Comparison of ENCODE assay signal across 9 cellular contexts in the genomic region with DNA sequence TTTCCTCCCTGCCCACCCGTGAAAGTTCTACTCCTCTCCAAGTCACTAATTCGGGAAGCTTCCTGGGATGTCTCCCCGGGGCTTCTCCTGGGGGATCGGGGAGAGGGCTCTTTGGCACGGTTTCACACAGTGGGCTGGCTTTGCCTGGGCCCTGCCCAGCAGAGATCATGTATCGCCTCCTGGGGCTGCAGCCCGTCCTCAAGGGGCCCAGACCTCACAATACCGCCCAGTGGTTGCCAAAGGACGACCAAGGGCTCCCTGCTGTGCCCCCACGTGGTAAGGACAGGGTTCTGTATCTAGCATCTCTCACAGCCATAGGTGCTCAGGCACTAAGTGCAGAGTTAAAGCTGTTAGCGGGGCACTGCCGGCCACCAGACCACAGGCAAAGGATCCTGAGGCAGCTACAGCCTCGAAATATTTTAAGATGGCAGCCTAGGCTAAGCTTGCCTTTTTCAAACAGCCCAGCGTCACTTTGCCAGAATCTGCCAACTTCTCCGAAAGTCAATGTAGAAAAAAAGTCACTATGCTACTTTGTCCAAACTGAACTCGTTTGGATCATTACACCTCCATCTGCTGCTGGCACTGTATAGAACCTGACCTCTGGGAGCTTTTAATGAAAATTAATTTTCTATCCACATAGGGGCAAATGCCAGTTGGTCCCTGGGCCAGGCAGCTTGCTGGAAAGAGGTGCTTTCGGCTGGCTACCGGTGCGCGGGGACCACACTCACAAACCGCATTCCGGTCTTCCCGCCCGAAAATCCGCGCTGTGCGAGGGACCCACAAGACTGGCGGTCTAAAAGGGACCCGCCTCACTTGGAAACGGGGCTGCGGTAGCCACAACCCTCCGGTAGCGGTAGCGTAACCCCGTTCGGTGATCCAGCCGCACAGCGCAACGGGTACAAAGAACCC. TPM values are rescaled to one million over a fixed set of nuclear protein-coding genes. Genes with fewer than 3 reads are reported as not detected.
A peak's percentile ranks its signal among the peaks of the same experiment; 100 is the strongest.
DNase-seq lines count a peak whose midpoint lies in the region; ATAC-seq and TF ChIP-seq lines count a peak whose summit lies in the region.
"Had no signal": no experiment of that assay in that cellular context is flagged by ENCODE, and none has a peak within 500 bp of the region (broad histone marks: within the 10 kb centered on the region; RNA-seq: fewer than 3 reads in every experiment).

No MANE protein-coding gene starts in this region.

- H3K27me3 ChIP-seq in SJCRH30 = no peaks in the 10 kb centered on the region
- peaks cover 11% of the 10 kb centered on the region for H3K27me3 ChIP-seq in iPS-18a (ENCODE audit: control insufficient read depth, insufficient read depth, low read length)
- no peaks in the 10 kb centered on the region for H3K27me3 ChIP-seq in transverse colon

- in situ Hi-C loops in transverse colon (cut with MboI; ENCODE audit: low pct_ligation_motif_present in 1 of 4, low pct_unique_long_range_greater_than_20kb in 1 of 4, low sequenced_read_pairs in 3 of 4) = loop anchor here in 1 of 4 donors (10.0 kb wide), 1 partner anchor 125 kb away; no protein-coding TSS in a partner anchor

- H3K4me3 ChIP-seq in SJCRH30 (no peak overlapping the region), iPS-18a (ENCODE audit: low read length) (peak overlapping the region; percentile 60), transverse colon (no peak overlapping the region)

- H3K4me3 Mint-ChIP-seq in activated T-cell treated with anti-CD3 and anti-CD28 coated beads, Interleukin-2, amount 50 U/mL, for 24 hours = peak overlapping the region; percentile 70
- no peak overlapping the region for H3K4me3 Mint-ChIP-seq in activated T-cell treated with anti-CD3 and anti-CD28 coated beads, Interleukin-2, amount 50 U/mL, for 4 hours

- H3K27ac ChIP-seq in SJCRH30 = peak overlapping the region; percentile 76
- H3K27ac ChIP-seq in iPS-18a (ENCODE audit: low read length) = no peak overlapping the region
- peak overlapping the region; percentile 64 to 93 (median 77) for H3K27ac ChIP-seq in transverse colon

- H3K4me1 ChIP-seq in SJCRH30 (peaks cover 64% of the 10 kb centered on the region), iPS-18a (ENCODE audit: control insufficient read depth, low read depth, low read length) (peaks cover 38% of the 10 kb centered on the region), transverse colon (peaks cover 12 to 79% (median 52%) of the 10 kb centered on the region in 4 donors)

- peaks cover 62% of the 10 kb centered on the region for H3K36me3 Mint-ChIP-seq in activated T-cell treated with anti-CD3 and anti-CD28 coated beads, Interleukin-2, amount 50 U/mL, for 24 hours (ENCODE audit: low read depth)
- H3K36me3 Mint-ChIP-seq in activated T-cell treated with anti-CD3 and anti-CD28 coated beads, Interleukin-2, amount 50 U/mL, for 4 hours (ENCODE audit: insufficient read depth) = peaks cover 32% of the 10 kb centered on the region

- H3K9me3 Mint-ChIP-seq in activated T-cell treated with anti-CD3 and anti-CD28 coated beads, Interleukin-2, amount 50 U/mL, for 24 hours = no peaks in the 10 kb centered on the region
- H3K9me3 Mint-ChIP-seq in activated T-cell treated with anti-CD3 and anti-CD28 coated beads, Interleukin-2, amount 50 U/mL, for 4 hours = no peaks in the 10 kb centered on the region
- H3K9me3 Mint-ChIP-seq: stimulated activated memory B cell treated with anti-CD40 and anti-IgM and Interleukin-4, amounts not matched to agents 10 μg/mL and 1 μg/mL and 100 μg/mL, for 72 hours had no signal

- no peak for TF ChIP-seq POLR2A in transverse colon (IDR thresholded peaks at IDR 0.05)

- no peak for TF ChIP-seq CTCF in transverse colon (IDR thresholded peaks at IDR 0.05)

- intact Hi-C loops in transverse colon (cut with DNase I; ENCODE audit: low total_unique reads) = loop anchor here (10.0 kb wide), 1 partner anchor 315 kb away; no protein-coding TSS in a partner anchor

- H3K27me3 Mint-ChIP-seq in activated T-cell treated with anti-CD3 and anti-CD28 coated beads, Interleukin-2, amount 50 U/mL, for 24 hours = no peaks in the 10 kb centered on the region
- H3K27me3 Mint-ChIP-seq in activated T-cell treated with anti-CD3 and anti-CD28 coated beads, Interleukin-2, amount 50 U/mL, for 4 hours (ENCODE audit: low read depth) = no peaks in the 10 kb centered on the region
- H3K27me3 Mint-ChIP-seq: stimulated activated memory B cell treated with anti-CD40 and anti-IgM and Interleukin-4, amounts not matched to agents 10 μg/mL and 1 μg/mL and 100 μg/mL, for 72 hours had no signal

- WGBS in transverse colon (ENCODE audit: low coverage in 1 of 2), 2 donors = 75 to 87% methylated on average over 4 to 39 of the region's 39 CpGs

- no peak overlapping the region for H3K27ac Mint-ChIP-seq in activated T-cell treated with anti-CD3 and anti-CD28 coated beads, Interleukin-2, amount 50 U/mL, for 24 hours
- H3K27ac Mint-ChIP-seq: stimulated activated memory B cell treated with anti-CD40 and anti-IgM and Interleukin-4, amounts not matched to agents 10 μg/mL and 1 μg/mL and 100 μg/mL, for 72 hours had no signal

- H3K4me1 Mint-ChIP-seq in activated T-cell treated with anti-CD3 and anti-CD28 coated beads, Interleukin-2, amount 50 U/mL, for 24 hours (ENCODE audit: low read depth) = peaks cover 46% of the 10 kb centered on the region
- H3K4me1 Mint-ChIP-seq in activated T-cell treated with anti-CD3 and anti-CD28 coated beads, Interleukin-2, amount 50 U/mL, for 4 hours (ENCODE audit: low read depth) = peaks cover 42% of the 10 kb centered on the region

- peak overlapping the region; percentile 48 for H3K9ac ChIP-seq in iPS-18a (ENCODE audit: low read length)

- no peak for ATAC-seq in activated T-cell treated with anti-CD3 and anti-CD28 coated beads, Interleukin-2, amount 50 U/mL, for 4 hours
- ATAC-seq in GM19397 (IDR thresholded peaks at IDR 0.05; ENCODE audit: unreplicated experiment) (no peak), GM21786 (IDR thresholded peaks at IDR 0.05; ENCODE audit: unreplicated experiment) (no peak)
- ATAC-seq: stimulated activated memory B cell treated with anti-CD40 and anti-IgM and Interleukin-4, amounts not matched to agents 10 μg/mL and 1 μg/mL and 100 μg/mL, for 72 hours had no signal

- H3K9me3 ChIP-seq in SJCRH30 (replicated peaks) (no peaks in the 10 kb centered on the region), iPS-18a (ENCODE audit: control insufficient read depth, low read depth, low read length) (no peaks in the 10 kb centered on the region), transverse colon (no peaks in the 10 kb centered on the region)

- no peak for DNase-seq in activated T-cell treated with anti-CD3 and anti-CD28 coated beads, Interleukin-2, amount 50 U/mL, for 24 hours
- no peak for DNase-seq in activated T-cell treated with anti-CD3 and anti-CD28 coated beads, Interleukin-2, amount 50 U/mL, for 4 hours
- DNase-seq in SJCRH30 = peak; percentile 95 to 97
- peak; percentile 8 for DNase-seq in transverse colon
- DNase-seq in effector CD8-positive, alpha-beta T cell (lab: John Stamatoyannopoulos, UW) = no peak

- TF ChIP-seq EP300 in transverse colon (IDR thresholded peaks at IDR 0.05; ENCODE audit: low read depth) = no peak

- H3K36me3 ChIP-seq in SJCRH30 (peaks cover 65% of the 10 kb centered on the region), iPS-18a (ENCODE audit: control insufficient read depth, low read depth, low read length) (peaks cover 7% of the 10 kb centered on the region), transverse colon (peaks cover 0 to 7% (median 0%) of the 10 kb centered on the region in 4 donors)

RNA-seq across cellular contexts. Expression of gene NNAT, which starts 1.3 kb away (rescaled TPM):
- total RNA-seq in activated T-cell treated with anti-CD3 and anti-CD28 coated beads, Interleukin-2, amount 50 U/mL, for 4 hours = under 1 TPM in 1 of 3 donors, not detected in 2; 0.42 TPM
- total RNA-seq in SJCRH30 (2014; rRNA removed; shearing (Covaris generic)) = not detected in 2 replicates
- 10 to 100 TPM; 11.3 to 33.0 (median 14.3) TPM for total RNA-seq in transverse colon

RNA-seq across cellular contexts. Expression of gene BLCAP, which starts 7.9 kb away (rescaled TPM):
- total RNA-seq in activated T-cell treated with anti-CD3 and anti-CD28 coated beads, Interleukin-2, amount 50 U/mL, for 4 hours = 10 to 100 TPM; 31.8 to 37.9 (median 32.1) TPM
- total RNA-seq in SJCRH30 (2014; rRNA removed; shearing (Covaris generic)) = 172 and 191 TPM in 2 replicates
- 100 to 1,000 TPM in 3 of 4 donors, 10 to 100 TPM in 1; 80.8 to 283 (median 117) TPM for total RNA-seq in transverse colon

Comparison
In these comparisons a context has a peak if more than half of its experiments do, and no peak if none do; other contexts are left out.
1. DNase-seq: peak in SJCRH30 (2 of 2) and transverse colon (single experiment); none in activated T-cell treated with anti-CD3 and anti-CD28 coated beads, Interleukin-2, amount 50 U/mL, for 24 hours (single experiment), activated T-cell treated with anti-CD3 and anti-CD28 coated beads, Interleukin-2, amount 50 U/mL, for 4 hours (single experiment) and effector CD8-positive, alpha-beta T cell (single experiment).
2. RNA of gene NNAT, which starts 1.3 kb away (total RNA-seq): 11.3 to 33.0 TPM in transverse colon; 0.42 TPM in activated T-cell treated with anti-CD3 and anti-CD28 coated beads, Interleukin-2, amount 50 U/mL, for 4 hours and not detected in SJCRH30; every median in the first group is over 4 times any median in the second.